9 cellular contexts compared by ENCODE assay signal in the genomic region with DNA sequence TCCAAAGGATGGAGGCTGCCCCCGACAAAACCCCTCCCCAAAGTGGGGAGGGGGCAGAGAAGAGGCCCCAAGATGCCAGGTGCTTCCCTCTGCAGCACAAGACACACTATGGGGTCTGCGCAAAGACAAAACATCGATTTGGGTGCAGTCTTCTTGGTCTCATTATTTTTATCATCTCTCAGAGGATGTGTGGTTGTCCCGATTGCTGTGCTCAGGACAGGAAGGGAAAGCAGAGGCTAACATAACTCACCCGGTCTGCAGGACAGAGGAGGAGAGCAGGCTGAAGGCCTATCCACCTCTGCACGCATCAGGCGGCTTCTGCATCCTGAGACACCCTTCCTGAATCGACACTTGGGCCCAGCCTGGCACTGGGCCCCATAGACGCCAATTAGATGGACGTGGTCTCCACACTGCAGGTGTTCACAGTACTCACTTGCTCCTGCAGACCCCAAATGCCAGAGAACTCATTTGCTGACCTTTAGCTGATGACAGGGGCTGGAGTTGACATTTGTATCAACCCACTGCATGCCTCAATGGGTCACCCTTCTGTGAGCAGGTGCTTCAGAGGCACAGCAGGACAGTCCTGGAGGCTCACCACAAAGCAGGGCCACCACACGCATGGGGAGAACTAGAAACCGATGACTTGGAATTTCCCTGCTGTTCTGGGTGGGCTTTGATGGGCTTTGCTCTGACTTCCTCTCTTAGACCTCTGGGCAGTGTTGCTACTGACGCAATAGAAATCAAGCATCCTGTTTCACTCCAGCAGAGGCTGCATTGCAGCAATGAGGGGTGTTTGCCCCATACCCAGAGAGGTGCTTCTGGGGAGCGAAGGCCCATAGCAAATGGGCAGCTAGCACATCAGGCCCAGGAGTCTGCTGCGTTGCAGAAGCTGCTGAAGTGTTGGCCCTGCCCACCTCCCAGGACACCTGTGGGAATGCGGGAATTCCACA.
DNase-seq lines count a peak whose midpoint lies in the region; ATAC-seq and TF ChIP-seq lines count a peak whose summit lies in the region.
"Had no signal": no experiment of that assay in that cellular context is flagged by ENCODE, and none has a peak within 500 bp of the region (broad histone marks: within the 10 kb centered on the region; RNA-seq: fewer than 3 reads in every experiment).

No MANE protein-coding gene starts in this region.

- CTCF ChIA-PET in activated naive CD4-positive, alpha-beta T cell treated with anti-CD3 and anti-CD28 coated beads, Interleukin-2, amount 10 ng/mL, durations not matched to agents 7 days and 5 days (lab: Charles Lee) = interaction anchor here (0.8 to 0.9 kb wide), 3 partner anchors 104 to 139 kb away, joined by 3 read pairs; no protein-coding TSS in a partner anchor
- CTCF ChIA-PET in activated naive CD4-positive, alpha-beta T cell treated with anti-CD3 and anti-CD28 coated beads for 36 hours (lab: Charles Lee) = no interaction called here

- H3K9me3 ChIP-seq in Peyer's patch = no peaks in the 10 kb centered on the region
- H3K9me3 ChIP-seq in neural progenitor cell (ENCODE audit: low read depth) = no peaks in the 10 kb centered on the region

- TF ChIP-seq CTCF in Peyer's patch (IDR thresholded peaks at IDR 0.05) (no peak), neural progenitor cell (IDR thresholded peaks at IDR 0.05) (no peak)

- no peak for TF ChIP-seq POLR2A in Peyer's patch (IDR thresholded peaks at IDR 0.05)

- intact Hi-C loops in activated naive CD4-positive, alpha-beta T cell treated with anti-CD3 and anti-CD28 coated beads for 36 hours (cut with micrococcal nuclease) = no loop called here

- H3K4me3 ChIP-seq in Peyer's patch = no peak overlapping the region
- H3K4me3 ChIP-seq in neural progenitor cell = no peak overlapping the region
- H3K4me3 ChIP-seq: PC-9 had no signal

- peak; percentile 69 for ATAC-seq in HG02852 (IDR thresholded peaks at IDR 0.05; ENCODE audit: unreplicated experiment)
- peak; percentile 86 for ATAC-seq in stimulated activated naive CD8-positive, alpha-beta T cell treated with anti-CD3 and anti-CD28 coated beads, Interleukin-15, amount 100 ng/mL, for 72 hours

- H3K4me1 Mint-ChIP-seq in activated naive CD4-positive, alpha-beta T cell treated with anti-CD3 and anti-CD28 coated beads, Interleukin-2, amount 10 ng/mL, durations not matched to agents 7 days and 5 days = peaks cover 62% of the 10 kb centered on the region
- peaks cover 43% of the 10 kb centered on the region for H3K4me1 Mint-ChIP-seq in activated naive CD4-positive, alpha-beta T cell treated with anti-CD3 and anti-CD28 coated beads for 36 hours (ENCODE audit: low read depth)
- H3K4me1 Mint-ChIP-seq in stimulated activated naive CD8-positive, alpha-beta T cell treated with anti-CD3 and anti-CD28 coated beads, Interleukin-15, amount 100 ng/mL, for 72 hours = peaks cover 100% of the 10 kb centered on the region
- H3K4me1 Mint-ChIP-seq in neural progenitor cell = no peaks in the 10 kb centered on the region

- no peaks in the 10 kb centered on the region for H3K27me3 Mint-ChIP-seq in activated naive CD4-positive, alpha-beta T cell treated with anti-CD3 and anti-CD28 coated beads, Interleukin-2, amount 10 ng/mL, durations not matched to agents 7 days and 5 days
- H3K27me3 Mint-ChIP-seq in activated naive CD4-positive, alpha-beta T cell treated with anti-CD3 and anti-CD28 coated beads for 36 hours (ENCODE audit: low read depth) = peaks cover 5% of the 10 kb centered on the region
- H3K27me3 Mint-ChIP-seq in stimulated activated naive CD8-positive, alpha-beta T cell treated with anti-CD3 and anti-CD28 coated beads, Interleukin-15, amount 100 ng/mL, for 72 hours = no peaks in the 10 kb centered on the region
- H3K27me3 Mint-ChIP-seq in neural progenitor cell (ENCODE audit: insufficient read depth, low read depth) = peaks cover 14% of the 10 kb centered on the region

- H3K9ac ChIP-seq in neural progenitor cell = no peak overlapping the region

- no peak overlapping the region for H3K4me3 Mint-ChIP-seq in activated naive CD4-positive, alpha-beta T cell treated with anti-CD3 and anti-CD28 coated beads, Interleukin-2, amount 10 ng/mL, durations not matched to agents 7 days and 5 days
- no peak overlapping the region for H3K4me3 Mint-ChIP-seq in activated naive CD4-positive, alpha-beta T cell treated with anti-CD3 and anti-CD28 coated beads for 36 hours
- peak overlapping the region; percentile 90 to 91 for H3K4me3 Mint-ChIP-seq in stimulated activated naive CD8-positive, alpha-beta T cell treated with anti-CD3 and anti-CD28 coated beads, Interleukin-15, amount 100 ng/mL, for 72 hours
- H3K4me3 Mint-ChIP-seq in neural progenitor cell = no peak overlapping the region

- no peak overlapping the region for H2AFZ ChIP-seq in neural progenitor cell (replicated peaks)
- H2AFZ ChIP-seq: PC-9 had no signal

- no peaks in the 10 kb centered on the region for H3K27me3 ChIP-seq in Peyer's patch
- no peaks in the 10 kb centered on the region for H3K27me3 ChIP-seq in neural progenitor cell

- H4K20me1 ChIP-seq in neural progenitor cell (ENCODE audit: low read depth) = no peaks in the 10 kb centered on the region

- no peaks in the 10 kb centered on the region for H3F3A ChIP-seq in neural progenitor cell (ENCODE audit: low read depth)

- no peak overlapping the region for H3K4me2 ChIP-seq in neural progenitor cell
- H3K4me2 ChIP-seq: PC-9 had no signal

- H3K27ac ChIP-seq in Peyer's patch (peak overlapping the region in 1 of 4 donors; percentile 60), neural progenitor cell (no peak overlapping the region)
- H3K27ac ChIP-seq: PC-9 had no signal

- H3K36me3 ChIP-seq in Peyer's patch = no peaks in the 10 kb centered on the region
- no peaks in the 10 kb centered on the region for H3K36me3 ChIP-seq in neural progenitor cell

- no peaks in the 10 kb centered on the region for H3K79me2 ChIP-seq in neural progenitor cell (ENCODE audit: low read depth)

- peak overlapping the region; percentile 64 for H3K27ac Mint-ChIP-seq in activated naive CD4-positive, alpha-beta T cell treated with anti-CD3 and anti-CD28 coated beads, Interleukin-2, amount 10 ng/mL, durations not matched to agents 7 days and 5 days
- H3K27ac Mint-ChIP-seq in activated naive CD4-positive, alpha-beta T cell treated with anti-CD3 and anti-CD28 coated beads for 36 hours = no peak overlapping the region
- H3K27ac Mint-ChIP-seq in stimulated activated naive CD8-positive, alpha-beta T cell treated with anti-CD3 and anti-CD28 coated beads, Interleukin-15, amount 100 ng/mL, for 72 hours = peak overlapping the region; percentile 99
- no peak overlapping the region for H3K27ac Mint-ChIP-seq in neural progenitor cell

- peaks cover 0 to 9% (median 8%) of the 10 kb centered on the region in 4 donors for H3K4me1 ChIP-seq in Peyer's patch
- no peaks in the 10 kb centered on the region for H3K4me1 ChIP-seq in neural progenitor cell

- no peaks in the 10 kb centered on the region for H3K9me3 Mint-ChIP-seq in activated naive CD4-positive, alpha-beta T cell treated with anti-CD3 and anti-CD28 coated beads, Interleukin-2, amount 10 ng/mL, durations not matched to agents 7 days and 5 days
- H3K9me3 Mint-ChIP-seq in activated naive CD4-positive, alpha-beta T cell treated with anti-CD3 and anti-CD28 coated beads for 36 hours = no peaks in the 10 kb centered on the region
- H3K9me3 Mint-ChIP-seq in stimulated activated naive CD8-positive, alpha-beta T cell treated with anti-CD3 and anti-CD28 coated beads, Interleukin-15, amount 100 ng/mL, for 72 hours = no peaks in the 10 kb centered on the region
- H3K9me3 Mint-ChIP-seq in neural progenitor cell = no peaks in the 10 kb centered on the region

- no peaks in the 10 kb centered on the region for H3K36me3 Mint-ChIP-seq in activated naive CD4-positive, alpha-beta T cell treated with anti-CD3 and anti-CD28 coated beads, Interleukin-2, amount 10 ng/mL, durations not matched to agents 7 days and 5 days
- no peaks in the 10 kb centered on the region for H3K36me3 Mint-ChIP-seq in activated naive CD4-positive, alpha-beta T cell treated with anti-CD3 and anti-CD28 coated beads for 36 hours (ENCODE audit: low read depth)
- no peaks in the 10 kb centered on the region for H3K36me3 Mint-ChIP-seq in neural progenitor cell

- DNase-seq in activated naive CD4-positive, alpha-beta T cell treated with anti-CD3 and anti-CD28 coated beads, Interleukin-2, amount 10 ng/mL, durations not matched to agents 7 days and 5 days = no peak
- DNase-seq in activated naive CD4-positive, alpha-beta T cell treated with anti-CD3 and anti-CD28 coated beads for 36 hours = no peak
- DNase-seq in Peyer's patch = peak in 2 of 3 donors; percentile 39 to 54
- peak; percentile 62 to 74 for DNase-seq in stimulated activated naive CD8-positive, alpha-beta T cell treated with anti-CD3 and anti-CD28 coated beads, Interleukin-15, amount 100 ng/mL, for 72 hours
- no peak for DNase-seq in NCI-H82 (lab: John Stamatoyannopoulos, UW)
- DNase-seq in NCI-H1105 (lab: John Stamatoyannopoulos, UW) = no peak
- no peak for DNase-seq in neural progenitor cell (ENCODE audit: low spot score)
- DNase-seq: PC-9 had no signal

Comparison
In these comparisons a context has a peak if more than half of its experiments do, and no peak if none do; other contexts are left out.
1. H3K27ac Mint-ChIP-seq: peak in activated naive CD4-positive, alpha-beta T cell treated with anti-CD3 and anti-CD28 coated beads, Interleukin-2, amount 10 ng/mL, durations not matched to agents 7 days and 5 days (single experiment) and stimulated activated naive CD8-positive, alpha-beta T cell treated with anti-CD3 and anti-CD28 coated beads, Interleukin-15, amount 100 ng/mL, for 72 hours (2 of 2); none in activated naive CD4-positive, alpha-beta T cell treated with anti-CD3 and anti-CD28 coated beads for 36 hours (single experiment) and neural progenitor cell (single experiment).
2. DNase-seq: peak in Peyer's patch (2 of 3) and stimulated activated naive CD8-positive, alpha-beta T cell treated with anti-CD3 and anti-CD28 coated beads, Interleukin-15, amount 100 ng/mL, for 72 hours (2 of 2); none in activated naive CD4-positive, alpha-beta T cell treated with anti-CD3 and anti-CD28 coated beads, Interleukin-2, amount 10 ng/mL, durations not matched to agents 7 days and 5 days (single experiment), activated naive CD4-positive, alpha-beta T cell treated with anti-CD3 and anti-CD28 coated beads for 36 hours (single experiment), NCI-H82 (single experiment), NCI-H1105 (single experiment) and neural progenitor cell (single experiment).
3. H3K4me3 Mint-ChIP-seq: peak in stimulated activated naive CD8-positive, alpha-beta T cell treated with anti-CD3 and anti-CD28 coated beads, Interleukin-15, amount 100 ng/mL, for 72 hours (2 of 2); none in activated naive CD4-positive, alpha-beta T cell treated with anti-CD3 and anti-CD28 coated beads, Interleukin-2, amount 10 ng/mL, durations not matched to agents 7 days and 5 days (single experiment), activated naive CD4-positive, alpha-beta T cell treated with anti-CD3 and anti-CD28 coated beads for 36 hours (single experiment) and neural progenitor cell (single experiment).